ENCODE assay signal across 24 cellular contexts in the genomic region with DNA sequence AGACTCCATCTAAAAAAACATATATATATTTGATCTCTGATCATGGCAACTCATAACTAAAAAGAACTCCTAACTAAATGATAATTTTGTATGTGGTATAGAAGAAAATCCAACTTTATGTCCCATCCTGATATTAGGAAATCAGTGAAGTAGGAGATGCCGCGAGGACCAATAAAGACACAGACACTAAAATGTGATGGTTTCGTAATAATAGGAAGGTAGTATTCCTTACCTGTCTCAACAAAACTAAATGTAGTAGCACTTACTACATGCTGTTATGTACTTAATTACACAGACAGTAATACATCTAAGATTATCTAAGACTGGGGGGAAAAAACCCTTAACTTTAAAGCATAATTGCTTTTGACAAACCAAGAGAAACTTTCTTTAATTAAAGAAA.
"Had no signal": no experiment of that assay in that cellular context is flagged by ENCODE, and none has a peak within 500 bp of the region (broad histone marks: within the 10 kb centered on the region; RNA-seq: fewer than 3 reads in every experiment).

No MANE protein-coding gene starts in this region.

- DNase-seq: activated CD4-positive, alpha-beta memory T cell treated with anti-CD3 and anti-CD28 coated beads, Interleukin-2, amount 10 ng/mL, durations not matched to agents 7 days and 5 days; activated CD4-positive, alpha-beta T cell treated with anti-CD3 and anti-CD28 coated beads for 1 hour; activated CD4-positive, alpha-beta T cell treated with anti-CD3 and anti-CD28 coated beads, Interleukin-2, amount 10 ng/mL, durations not matched to agents 7 days and 5 days; activated CD8-positive, alpha-beta memory T cell treated with anti-CD3 and anti-CD28 coated beads, Interleukin-2, amount 50 U/mL, for 48 hours; activated naive CD8-positive, alpha-beta T cell treated with anti-CD3 and anti-CD28 coated beads, Interleukin-2, amount 10 ng/mL, durations not matched to agents 7 days and 5 days; activated T-cell treated with anti-CD3 and anti-CD28 coated beads, Interleukin-2, amount 50 U/mL, for 4 hours; cortex of kidney; hippocampal formation; left colon; midbrain; natural killer cell; stimulated activated CD4-positive, alpha-beta T cell treated with anti-CD3 and anti-CD28 coated beads, Interleukin-15, amount 100 ng/mL, for 24 hours; stimulated activated CD4-positive, alpha-beta T cell treated with anti-CD3 and anti-CD28 coated beads, Interleukin-2, amount 100 ng/mL, for 24 hours; stimulated activated naive CD8-positive, alpha-beta T cell treated with anti-CD3 and anti-CD28 coated beads, Interleukin-15, Interleukin-2, amounts not matched to agents 100 U/mL and 50 U/mL, for 24 hours; testis; transverse colon had no signal

- H3K27me3 Mint-ChIP-seq: activated CD4-positive, alpha-beta memory T cell treated with anti-CD3 and anti-CD28 coated beads, Interleukin-2, amount 10 ng/mL, durations not matched to agents 7 days and 5 days; activated CD4-positive, alpha-beta T cell treated with anti-CD3 and anti-CD28 coated beads, Interleukin-2, amount 10 ng/mL, durations not matched to agents 7 days and 5 days; activated naive CD8-positive, alpha-beta T cell treated with anti-CD3 and anti-CD28 coated beads, Interleukin-2, amount 10 ng/mL, durations not matched to agents 7 days and 5 days; brain had no signal

- H3K27ac ChIP-seq: ascending aorta, cardiac muscle cell, right atrium auricular region, testis, transverse colon had no signal

- FAIRE-seq: endothelial cell of umbilical vein, keratinocyte had no signal

- H3K4me3 ChIP-seq: ascending aorta, cardiac muscle cell, right atrium auricular region, testis, transverse colon had no signal

- H3K4me3 Mint-ChIP-seq: activated CD4-positive, alpha-beta memory T cell treated with anti-CD3 and anti-CD28 coated beads, Interleukin-2, amount 10 ng/mL, durations not matched to agents 7 days and 5 days; activated CD4-positive, alpha-beta T cell treated with anti-CD3 and anti-CD28 coated beads, Interleukin-2, amount 10 ng/mL, durations not matched to agents 7 days and 5 days; activated naive CD8-positive, alpha-beta T cell treated with anti-CD3 and anti-CD28 coated beads, Interleukin-2, amount 10 ng/mL, durations not matched to agents 7 days and 5 days; activated T-cell treated with anti-CD3 and anti-CD28 coated beads, Interleukin-2, amount 50 U/mL, for 4 hours; brain; natural killer cell; WTC11 had no signal

- H3K4me1 ChIP-seq: ascending aorta, testis had no signal

- ATAC-seq: activated T-cell treated with anti-CD3 and anti-CD28 coated beads, Interleukin-2, amount 50 U/mL, for 4 hours; left colon; natural killer cell; stimulated activated naive CD8-positive, alpha-beta T cell treated with anti-CD3 and anti-CD28 coated beads, Interleukin-15, Interleukin-2, amounts not matched to agents 100 U/mL and 50 U/mL, for 24 hours; WTC11 had no signal

- H3K4me1 Mint-ChIP-seq: WTC11 had no signal

- H3K27me3 ChIP-seq: ascending aorta, cardiac muscle cell, right atrium auricular region, testis, transverse colon had no signal

- H3K27ac Mint-ChIP-seq: activated CD4-positive, alpha-beta memory T cell treated with anti-CD3 and anti-CD28 coated beads, Interleukin-2, amount 10 ng/mL, durations not matched to agents 7 days and 5 days; activated CD4-positive, alpha-beta T cell treated with anti-CD3 and anti-CD28 coated beads, Interleukin-2, amount 10 ng/mL, durations not matched to agents 7 days and 5 days; activated T-helper 2 cell treated with anti-CD3 and anti-CD28 coated beads, Interferon-gamma antibody, Interleukin-2, Interleukin-4, amounts not matched to agents 10 μg/mL and 5 μg/mL and 100 μg/mL, durations not matched to agents 14 hours and 24 hours and 36 hours had no signal

- H3K9me3 ChIP-seq: ascending aorta, right atrium auricular region, testis, transverse colon had no signal

- H3K9me3 Mint-ChIP-seq: activated CD4-positive, alpha-beta memory T cell treated with anti-CD3 and anti-CD28 coated beads, Interleukin-2, amount 10 ng/mL, durations not matched to agents 7 days and 5 days; activated CD4-positive, alpha-beta T cell treated with anti-CD3 and anti-CD28 coated beads, Interleukin-2, amount 10 ng/mL, durations not matched to agents 7 days and 5 days; activated naive CD8-positive, alpha-beta T cell treated with anti-CD3 and anti-CD28 coated beads, Interleukin-2, amount 10 ng/mL, durations not matched to agents 7 days and 5 days; activated T-cell treated with anti-CD3 and anti-CD28 coated beads, Interleukin-2, amount 50 U/mL, for 4 hours; activated T-helper 2 cell treated with anti-CD3 and anti-CD28 coated beads, Interferon-gamma antibody, Interleukin-2, Interleukin-4, amounts not matched to agents 10 μg/mL and 5 μg/mL and 100 μg/mL, durations not matched to agents 14 hours and 24 hours and 36 hours; brain; natural killer cell; WTC11 had no signal
